In the genomic region with DNA sequence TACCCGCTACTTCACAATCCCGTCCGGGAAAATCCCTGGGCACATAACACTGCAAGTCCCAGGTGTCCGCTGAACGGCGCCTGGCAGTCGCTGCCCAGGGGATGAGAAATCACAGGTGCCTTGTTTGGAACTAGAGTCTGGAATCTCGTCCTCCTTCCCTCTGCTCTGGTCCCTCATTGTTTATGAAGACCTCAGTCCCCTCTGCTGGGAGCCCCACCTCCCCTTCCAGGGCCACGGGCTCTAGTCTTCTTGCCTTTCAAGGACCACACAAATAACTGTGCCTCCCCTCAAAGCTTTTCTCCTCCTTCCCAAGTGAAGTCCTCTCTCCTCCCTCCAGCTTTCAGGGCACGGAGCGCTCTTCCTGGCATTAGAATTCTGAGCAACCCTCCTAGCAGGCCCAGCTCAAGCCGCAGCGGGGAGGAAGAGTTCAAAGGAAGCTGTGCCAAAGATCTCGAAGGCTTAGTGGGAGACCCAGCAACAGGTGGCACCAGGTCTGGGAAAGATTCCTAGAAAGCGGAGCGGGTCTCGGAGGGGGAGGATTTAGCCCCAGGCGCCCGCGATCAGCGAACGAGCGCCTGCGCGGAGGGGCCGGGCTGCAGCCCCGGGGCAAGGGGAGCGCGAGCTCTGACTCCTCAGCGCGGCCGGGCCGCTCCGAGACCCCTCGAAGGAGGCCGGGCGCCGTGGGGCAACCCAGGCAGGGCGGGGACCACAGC, we compare ENCODE assay signal across 8 cellular contexts. TPM values are rescaled to one million over a fixed set of nuclear protein-coding genes. Genes with fewer than 3 reads are reported as not detected.
DNase-seq lines count a peak whose midpoint lies in the region; ATAC-seq and TF ChIP-seq lines count a peak whose summit lies in the region.
"Not testable (repeated sequence)": the region's sequence is repeated elsewhere in the genome, so short reads cannot be mapped to it uniquely, and the experiment has no call there.

No MANE protein-coding gene starts in this region.

- H3K36me3 Mint-ChIP-seq in activated CD8-positive, alpha-beta T cell treated with anti-CD3 and anti-CD28 coated beads, Interleukin-2, amount 10 ng/mL, durations not matched to agents 7 days and 5 days (ENCODE audit: low read depth) = peaks cover 20% of the 10 kb centered on the region

- H3K27ac Mint-ChIP-seq in activated CD8-positive, alpha-beta T cell treated with anti-CD3 and anti-CD28 coated beads, Interleukin-2, amount 10 ng/mL, durations not matched to agents 7 days and 5 days = peak overlapping the region; percentile 92

- POLR2A ChIA-PET in activated CD8-positive, alpha-beta T cell treated with anti-CD3 and anti-CD28 coated beads, Interleukin-2, amount 10 ng/mL, durations not matched to agents 7 days and 5 days (lab: Charles Lee) = interaction anchor here (0.6 to 3.0 kb wide), 11 partner anchors 14 to 230 kb away, joined by 3 to 21 read pairs (median 3); a partner anchor contains a TSS

- CTCF ChIA-PET in activated CD8-positive, alpha-beta T cell treated with anti-CD3 and anti-CD28 coated beads, Interleukin-2, amount 10 ng/mL, durations not matched to agents 7 days and 5 days (lab: Charles Lee) = interaction anchor here (0.8 to 3.4 kb wide), 23 partner anchors 19 to 300 kb away, joined by 3 to 31 read pairs (median 4); a partner anchor contains a TSS

- ATAC-seq in GM19035 (IDR thresholded peaks at IDR 0.05; ENCODE audit: unreplicated experiment) (peak; percentile 15), HG03045 (IDR thresholded peaks at IDR 0.05; ENCODE audit: unreplicated experiment) (peak; percentile 25), left lobe of liver (peak; percentile 45)
- ATAC-seq in activated CD8-positive, alpha-beta T cell treated with anti-CD3 and anti-CD28 coated beads, Interleukin-2, amount 10 ng/mL, durations not matched to agents 7 days and 5 days = not testable (repeated sequence)

- DNase-seq in AG10803 (ENCODE audit: low read depth); activated CD8-positive, alpha-beta T cell treated with anti-CD3 and anti-CD28 coated beads, Interleukin-2, amount 10 ng/mL, durations not matched to agents 7 days and 5 days: not testable (repeated sequence)
- DNase-seq in NCI-H2171 treated with DMSO at 0.1 percent for 48 hours (lab: John Stamatoyannopoulos, UW) (peak; percentile 43), ecto neural progenitor cell (ENCODE audit: low spot score) (peak; percentile 81), left lobe of liver (ENCODE audit: low spot score) (peak; percentile 58)

- not testable (repeated sequence) for H3K27me3 Mint-ChIP-seq in activated CD8-positive, alpha-beta T cell treated with anti-CD3 and anti-CD28 coated beads, Interleukin-2, amount 10 ng/mL, durations not matched to agents 7 days and 5 days (ENCODE audit: low read depth)

- H3K4me3 Mint-ChIP-seq in activated CD8-positive, alpha-beta T cell treated with anti-CD3 and anti-CD28 coated beads, Interleukin-2, amount 10 ng/mL, durations not matched to agents 7 days and 5 days = peak overlapping the region; percentile 96

- not testable (repeated sequence) for TF ChIP-seq CTCF in AG10803 (conservative IDR thresholded peaks at IDR 0.05; ENCODE audit: low read length)

- not testable (repeated sequence) for H3K9me3 Mint-ChIP-seq in activated CD8-positive, alpha-beta T cell treated with anti-CD3 and anti-CD28 coated beads, Interleukin-2, amount 10 ng/mL, durations not matched to agents 7 days and 5 days (ENCODE audit: insufficient read depth)

- H3K4me3 ChIP-seq in AG10803 (ENCODE audit: low read length) (peak overlapping the region; percentile 77), skin epidermis (peak overlapping the region; percentile 77 to 98 (median 85))

- H3K27ac ChIP-seq in skin epidermis = peak overlapping the region; percentile 46 to 97 (median 93)

- H3K4me1 Mint-ChIP-seq in activated CD8-positive, alpha-beta T cell treated with anti-CD3 and anti-CD28 coated beads, Interleukin-2, amount 10 ng/mL, durations not matched to agents 7 days and 5 days (ENCODE audit: low read depth) = peaks cover 42% of the 10 kb centered on the region

RNA-seq across cellular contexts. Expression of a gene that starts 0.9 kb away (rescaled TPM):
- 10 to 100 TPM; 30.2 to 31.1 TPM for total RNA-seq in activated CD8-positive, alpha-beta T cell treated with anti-CD3 and anti-CD28 coated beads, Interleukin-2, amount 10 ng/mL, durations not matched to agents 7 days and 5 days
- 10.5 TPM for total RNA-seq in left lobe of liver

RNA-seq across cellular contexts. Expression of a gene that starts 30.3 kb away (rescaled TPM):
- total RNA-seq in activated CD8-positive, alpha-beta T cell treated with anti-CD3 and anti-CD28 coated beads, Interleukin-2, amount 10 ng/mL, durations not matched to agents 7 days and 5 days = 10 to 100 TPM; 38.9 to 41.6 TPM
- 27.7 TPM for total RNA-seq in left lobe of liver

RNA-seq across cellular contexts. Expression of a gene that starts 31.7 kb away (rescaled TPM):
- total RNA-seq in activated CD8-positive, alpha-beta T cell treated with anti-CD3 and anti-CD28 coated beads, Interleukin-2, amount 10 ng/mL, durations not matched to agents 7 days and 5 days = not detected
- total RNA-seq in left lobe of liver = 0.15 TPM
